21 cellular contexts compared by ENCODE assay signal in the genomic region with DNA sequence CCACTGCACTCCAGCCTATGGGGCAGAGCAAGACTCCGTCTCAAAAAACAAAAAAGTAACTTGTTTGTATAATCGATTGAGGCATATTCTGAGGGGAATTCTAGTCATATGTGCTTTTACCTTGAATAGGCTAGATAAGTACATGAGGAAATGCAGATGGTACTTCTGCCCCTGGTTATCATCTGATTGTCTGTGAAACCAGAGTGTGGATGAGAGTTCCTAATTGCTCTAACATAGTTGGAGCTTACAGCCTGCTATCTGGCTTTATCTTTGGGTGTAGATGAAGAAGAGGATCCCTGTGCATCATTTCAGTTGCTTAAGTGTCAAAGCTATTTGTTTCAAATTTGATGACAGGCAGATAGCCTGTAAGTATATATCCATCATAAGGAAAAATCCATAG.
"Had no signal": no experiment of that assay in that cellular context is flagged by ENCODE, and none has a peak within 500 bp of the region (broad histone marks: within the 10 kb centered on the region; RNA-seq: fewer than 3 reads in every experiment).

No MANE protein-coding gene starts in this region.

- H3K4me3 ChIP-seq: heart left ventricle, pancreas, psoas muscle, right atrium auricular region, tibial artery had no signal

- H3K36me3 ChIP-seq: pancreas had no signal

- DNase-seq: activated B cell treated with CpG ODN at 0.5 μM for 24 hours; activated CD4-positive, alpha-beta T cell treated with anti-CD3 and anti-CD28 coated beads for 36 hours; activated CD4-positive, alpha-beta T cell treated with anti-CD3 and anti-CD28 coated beads, Interleukin-2, amount 50 U/mL, for 4 hours; activated CD8-positive, alpha-beta memory T cell treated with anti-CD3 and anti-CD28 coated beads for 24 hours; activated CD8-positive, alpha-beta memory T cell treated with anti-CD3 and anti-CD28 coated beads, Interleukin-2, amount 50 U/mL, for 4 hours; activated naive CD4-positive, alpha-beta T cell; activated naive CD8-positive, alpha-beta T cell treated with anti-CD3 and anti-CD28 coated beads for 36 hours; activated T-cell treated with anti-CD3 and anti-CD28 coated beads, Interleukin-2, amount 50 U/mL, for 24 hours; heart left ventricle; left cardiac atrium; naive thymus-derived CD8-positive, alpha-beta T cell; pancreas; psoas muscle; stimulated activated CD4-positive, alpha-beta T cell treated with anti-CD3 and anti-CD28 coated beads, Interleukin-1b, Interleukin-23, amount 100 ng/mL, for 48 hours; stimulated activated naive CD8-positive, alpha-beta T cell treated with anti-CD3 and anti-CD28 coated beads, Interleukin-15, amount 100 ng/mL, for 72 hours; T1000; tibial artery had no signal

- H3K4me3 Mint-ChIP-seq: activated B cell treated with CpG ODN at 0.5 μM for 24 hours; activated CD4-positive, alpha-beta T cell treated with anti-CD3 and anti-CD28 coated beads for 36 hours; activated naive CD8-positive, alpha-beta T cell treated with anti-CD3 and anti-CD28 coated beads for 36 hours; activated T-cell treated with anti-CD3 and anti-CD28 coated beads, Interleukin-2, amount 50 U/mL, for 24 hours; activated T-helper 17 cell treated with anti-CD3 and anti-CD28 coated beads, Interleukin-2, amount 50 U/mL, for 72 hours; mesothelial cell of epicardium; naive thymus-derived CD8-positive, alpha-beta T cell; stimulated activated naive CD8-positive, alpha-beta T cell treated with anti-CD3 and anti-CD28 coated beads, Interleukin-15, amount 100 ng/mL, for 72 hours; T-helper 1 cell treated with Interleukin-12 subunit alpha and Interleukin-12 subunit beta and Interleukin-4 antibody, amounts not matched to agents 30 μg/mL and 1 μg/mL, for 36 hours had no signal

- H3K9me3 ChIP-seq: pancreas, psoas muscle had no signal

- H3K27me3 ChIP-seq: heart left ventricle, pancreas, right atrium auricular region, tibial artery had no signal

- H3K27ac ChIP-seq: pancreas, psoas muscle, right atrium auricular region, tibial artery had no signal

- ATAC-seq: activated CD4-positive, alpha-beta T cell treated with anti-CD3 and anti-CD28 coated beads for 36 hours; activated T-helper 17 cell treated with anti-CD3 and anti-CD28 coated beads, Interleukin-2, amount 50 U/mL, for 72 hours; naive thymus-derived CD8-positive, alpha-beta T cell; pancreas; psoas muscle; stimulated activated naive CD8-positive, alpha-beta T cell treated with anti-CD3 and anti-CD28 coated beads, Interleukin-15, amount 100 ng/mL, for 72 hours had no signal

- H3K27ac Mint-ChIP-seq: activated B cell treated with CpG ODN at 0.5 μM for 24 hours; activated CD4-positive, alpha-beta T cell treated with anti-CD3 and anti-CD28 coated beads for 36 hours; activated T-cell treated with anti-CD3 and anti-CD28 coated beads, Interleukin-2, amount 50 U/mL, for 24 hours; activated T-helper 17 cell treated with anti-CD3 and anti-CD28 coated beads, Interleukin-2, amount 50 U/mL, for 72 hours; naive thymus-derived CD8-positive, alpha-beta T cell; stimulated activated naive CD8-positive, alpha-beta T cell treated with anti-CD3 and anti-CD28 coated beads, Interleukin-15, amount 100 ng/mL, for 72 hours; T-helper 1 cell treated with Interleukin-12 subunit alpha and Interleukin-12 subunit beta and Interleukin-4 antibody, amounts not matched to agents 30 μg/mL and 1 μg/mL, for 36 hours had no signal

- H3K4me1 Mint-ChIP-seq: activated B cell treated with CpG ODN at 0.5 μM for 24 hours; activated CD4-positive, alpha-beta T cell treated with anti-CD3 and anti-CD28 coated beads for 36 hours; activated naive CD8-positive, alpha-beta T cell treated with anti-CD3 and anti-CD28 coated beads for 36 hours; stimulated activated naive CD8-positive, alpha-beta T cell treated with anti-CD3 and anti-CD28 coated beads, Interleukin-15, amount 100 ng/mL, for 72 hours had no signal

- H3K9me3 Mint-ChIP-seq: activated T-cell treated with anti-CD3 and anti-CD28 coated beads, Interleukin-2, amount 50 U/mL, for 24 hours; activated T-helper 17 cell treated with anti-CD3 and anti-CD28 coated beads, Interleukin-2, amount 50 U/mL, for 72 hours; stimulated activated naive CD8-positive, alpha-beta T cell treated with anti-CD3 and anti-CD28 coated beads, Interleukin-15, amount 100 ng/mL, for 72 hours had no signal

- H3K27me3 Mint-ChIP-seq: activated B cell treated with CpG ODN at 0.5 μM for 24 hours; activated CD4-positive, alpha-beta T cell treated with anti-CD3 and anti-CD28 coated beads for 36 hours; activated naive CD8-positive, alpha-beta T cell treated with anti-CD3 and anti-CD28 coated beads for 36 hours; activated T-cell treated with anti-CD3 and anti-CD28 coated beads, Interleukin-2, amount 50 U/mL, for 24 hours; activated T-helper 17 cell treated with anti-CD3 and anti-CD28 coated beads, Interleukin-2, amount 50 U/mL, for 72 hours; naive thymus-derived CD8-positive, alpha-beta T cell; stimulated activated naive CD8-positive, alpha-beta T cell treated with anti-CD3 and anti-CD28 coated beads, Interleukin-15, amount 100 ng/mL, for 72 hours had no signal
